1 cellular context compared by ENCODE assay signal in the genomic region with DNA sequence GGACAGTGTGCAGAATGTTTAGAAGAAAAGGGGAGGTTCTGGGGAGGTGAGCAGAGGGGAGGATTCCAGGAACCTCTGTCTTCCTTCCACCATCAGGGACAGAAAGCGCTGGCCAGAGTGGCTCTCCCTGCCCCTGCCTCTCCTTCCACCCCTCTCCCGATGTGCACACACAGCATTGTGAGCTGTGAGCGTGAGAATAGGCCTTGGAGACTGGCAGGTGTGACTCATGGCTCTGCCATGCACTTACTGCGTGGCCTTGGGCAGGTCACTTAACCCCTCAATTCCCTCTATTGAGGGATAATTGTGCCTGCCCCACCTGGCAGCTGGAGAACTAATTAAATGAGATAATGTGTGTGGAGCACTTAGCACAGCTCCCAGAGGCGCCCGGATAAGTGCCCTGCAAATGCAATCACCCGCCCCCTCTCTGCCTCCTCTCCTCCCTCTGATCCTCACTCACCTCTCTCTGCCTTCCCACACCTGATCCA.
A peak's percentile ranks its signal among the peaks of the same experiment; 100 is the strongest.
TF ChIP-seq lines count a peak whose summit lies in the region.

No MANE protein-coding gene starts in this region.

TF ChIP-seq in A549, 52 proteins besides CTCF, POLR2A, EP300 and RAD21 (continued from another document):
- TF ChIP-seq, protein P1, sequence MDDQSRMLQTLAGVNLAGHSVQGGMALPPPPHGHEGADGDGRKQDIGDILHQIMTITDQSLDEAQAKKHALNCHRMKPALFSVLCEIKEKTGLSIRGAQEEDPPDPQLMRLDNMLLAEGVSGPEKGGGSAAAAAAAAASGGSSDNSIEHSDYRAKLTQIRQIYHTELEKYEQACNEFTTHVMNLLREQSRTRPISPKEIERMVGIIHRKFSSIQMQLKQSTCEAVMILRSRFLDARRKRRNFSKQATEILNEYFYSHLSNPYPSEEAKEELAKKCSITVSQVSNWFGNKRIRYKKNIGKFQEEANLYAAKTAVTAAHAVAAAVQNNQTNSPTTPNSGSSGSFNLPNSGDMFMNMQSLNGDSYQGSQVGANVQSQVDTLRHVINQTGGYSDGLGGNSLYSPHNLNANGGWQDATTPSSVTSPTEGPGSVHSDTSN (IDR thresholded peaks at IDR 0.05) = 0 out of 2 replicates have a peak, but pooled peaks have one; percentile 18
